In the genomic region with DNA sequence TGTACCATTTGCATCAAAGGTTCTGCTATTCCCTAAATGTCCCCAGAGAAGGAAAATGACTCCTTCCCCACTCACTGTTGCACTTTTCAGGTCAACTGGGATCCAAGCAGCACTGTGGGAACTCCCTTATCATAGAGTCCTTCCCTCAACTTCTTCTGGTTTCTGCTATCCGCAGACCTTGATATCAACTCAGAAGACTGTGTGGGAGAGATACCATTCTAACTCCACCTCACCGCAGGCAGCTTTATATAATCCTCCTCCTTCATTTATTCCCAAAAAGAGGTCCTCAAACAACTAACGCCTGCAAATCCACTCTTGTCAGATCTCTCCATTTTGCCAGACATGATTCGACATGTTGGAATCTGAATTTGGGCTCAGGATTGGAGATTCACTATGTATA, we compare ENCODE assay signal across 22 cellular contexts. TPM values are rescaled to one million over a fixed set of nuclear protein-coding genes. Genes with fewer than 3 reads are reported as not detected.
"Had no signal": no experiment of that assay in that cellular context is flagged by ENCODE, and none has a peak within 500 bp of the region (broad histone marks: within the 10 kb centered on the region; RNA-seq: fewer than 3 reads in every experiment).

No MANE protein-coding gene starts in this region.

- H3K4me1 ChIP-seq: foreskin keratinocyte, psoas muscle, tibial artery, upper lobe of left lung, uterus had no signal

- H3K9me3 ChIP-seq: mucosa of descending colon, neutrophil, psoas muscle, spleen, tibial artery, upper lobe of left lung, uterus had no signal

- ATAC-seq: foreskin keratinocyte; left lobe of liver; mucosa of descending colon; naive thymus-derived CD8-positive, alpha-beta T cell; psoas muscle; sciatic nerve; stimulated activated memory B cell treated with anti-CD40 and anti-IgM and Interleukin-4, amounts not matched to agents 10 μg/mL and 1 μg/mL and 100 μg/mL, for 72 hours had no signal

- H3K27ac ChIP-seq: foreskin keratinocyte, hepatocyte, neutrophil, psoas muscle, spleen, tibial artery, upper lobe of left lung, uterus had no signal

- H3K4me3 ChIP-seq: hepatocyte, mucosa of descending colon, psoas muscle, spleen, tibial artery, upper lobe of left lung, uterus had no signal

- H3K4me2 ChIP-seq: hepatocyte had no signal

- H2AFZ ChIP-seq: hepatocyte had no signal

- DNase-seq: foreskin keratinocyte; head of caudate nucleus; kidney glomerular epithelial cell; mammary epithelial cell; mucosa of descending colon; naive thymus-derived CD8-positive, alpha-beta T cell; psoas muscle; spleen; stimulated activated CD4-positive, alpha-beta T cell treated with anti-CD3 and anti-CD28 coated beads, Interleukin-15, amount 100 ng/mL, for 24 hours; stimulated activated CD4-positive, alpha-beta T cell treated with anti-CD3 and anti-CD28 coated beads, Interleukin-1b, Interleukin-23, amount 100 ng/mL, for 48 hours; stimulated activated CD4-positive, alpha-beta T cell treated with anti-CD3 and anti-CD28 coated beads, Interleukin-4, amount 100 ng/mL, for 24 hours; tibial artery; upper lobe of left lung; uterus had no signal

- H3K27me3 ChIP-seq: hepatocyte, neutrophil, tibial artery, upper lobe of left lung, uterus had no signal

- H3K36me3 ChIP-seq: neutrophil, spleen, tibial artery, upper lobe of left lung, uterus had no signal

- H3K79me2 ChIP-seq: hepatocyte had no signal

RNA-seq across cellular contexts. Expression of gene LHX9, which starts 27.3 kb away (rescaled TPM):
- total RNA-seq: epithelial cell of proximal tubule; foreskin keratinocyte; hepatocyte; lower leg skin; mammary epithelial cell; naive thymus-derived CD8-positive, alpha-beta T cell; spleen had no signal

RNA-seq across cellular contexts. Expression of gene C1orf53, which starts 42.1 kb away (rescaled TPM):
- total RNA-seq: naive thymus-derived CD8-positive, alpha-beta T cell; skeletal muscle tissue had no signal
